23 cellular contexts compared by ENCODE assay signal in genomic region chr17:76125922-76126321, GRCh38. TPM values are rescaled to one million over a fixed set of nuclear protein-coding genes. Genes with fewer than 3 reads are reported as not detected.
A peak's percentile ranks its signal among the peaks of the same experiment; 100 is the strongest.
DNase-seq lines count a peak whose midpoint lies in the region; ATAC-seq, FAIRE-seq and TF ChIP-seq lines count a peak whose summit lies in the region.
"Had no signal": no experiment of that assay in that cellular context is flagged by ENCODE, and none has a peak within 500 bp of the region (broad histone marks: within the 10 kb centered on the region; RNA-seq: fewer than 3 reads in every experiment).

No MANE protein-coding gene starts in this region.

- no peak for TF ChIP-seq EP300 in A549 (IDR thresholded peaks at IDR 0.05)

- DNase-seq in activated CD8-positive, alpha-beta T cell treated with anti-CD3 and anti-CD28 coated beads, Interleukin-2, amount 10 ng/mL, durations not matched to agents 7 days and 5 days: no peak
- DNase-seq in activated CD8-positive, alpha-beta T cell treated with anti-CD3 and anti-CD28 coated beads for 36 hours: no peak
- no peak for DNase-seq in A549 (ENCODE audit: low read depth in 1 of 2, low spot score in 1 of 2)
- DNase-seq in HuH-7 (ENCODE audit: low spot score): peak; percentile 1
- DNase-seq in natural killer cell treated with Interleukin-12 subunit alpha and Interleukin-12 subunit beta and Interleukin-15 and Interleukin-18, amount 100 ng/mL, for 72 hours (ENCODE audit: low spot score): no peak
- DNase-seq in NCI-H2029 treated with DMSO at 0.1 percent for 48 hours (lab: John Stamatoyannopoulos, UW): no peak
- DNase-seq: COR-L47, GM23248, HFFc6, KG1, MG63, NCI-H1105 treated with DMSO at 0.1 percent for 48 hours, NCI-H146, NCI-H1930, NCI-H446, NCI-H524 treated with DMSO at 0.1 percent for 48 hours, NCI-H774, SK-N-SH had no signal

- no peaks in the 10 kb centered on the region for H3K27me3 Mint-ChIP-seq in activated CD8-positive, alpha-beta T cell treated with anti-CD3 and anti-CD28 coated beads, Interleukin-2, amount 10 ng/mL, durations not matched to agents 7 days and 5 days (ENCODE audit: low read depth)
- no peaks in the 10 kb centered on the region for H3K27me3 Mint-ChIP-seq in activated CD8-positive, alpha-beta T cell treated with anti-CD3 and anti-CD28 coated beads for 36 hours
- no peaks in the 10 kb centered on the region for H3K27me3 Mint-ChIP-seq in natural killer cell treated with Interleukin-12 subunit alpha and Interleukin-12 subunit beta and Interleukin-15 and Interleukin-18, amount 100 ng/mL, for 72 hours

- H3K36me3 Mint-ChIP-seq in activated CD8-positive, alpha-beta T cell treated with anti-CD3 and anti-CD28 coated beads, Interleukin-2, amount 10 ng/mL, durations not matched to agents 7 days and 5 days (ENCODE audit: low read depth): no peaks in the 10 kb centered on the region
- no peaks in the 10 kb centered on the region for H3K36me3 Mint-ChIP-seq in activated CD8-positive, alpha-beta T cell treated with anti-CD3 and anti-CD28 coated beads for 36 hours (ENCODE audit: low read depth)
- H3K36me3 Mint-ChIP-seq in natural killer cell treated with Interleukin-12 subunit alpha and Interleukin-12 subunit beta and Interleukin-15 and Interleukin-18, amount 100 ng/mL, for 72 hours: no peaks in the 10 kb centered on the region

- no peak overlapping the region for H3K27ac ChIP-seq in A549
- H3K27ac ChIP-seq: 22Rv1, GM23248 had no signal

- intact Hi-C loops in activated CD8-positive, alpha-beta T cell treated with anti-CD3 and anti-CD28 coated beads for 36 hours (cut with micrococcal nuclease): no loop called here

- CTCF ChIA-PET in activated CD8-positive, alpha-beta T cell treated with anti-CD3 and anti-CD28 coated beads, Interleukin-2, amount 10 ng/mL, durations not matched to agents 7 days and 5 days (lab: Charles Lee): interaction anchor here (0.6 to 11.2 kb wide), 22 partner anchors 9 to 1040 kb away, joined by 3 to 222 read pairs (median 8); partner anchors contain the start of genes FOXJ1 and UBALD2
- CTCF ChIA-PET in activated CD8-positive, alpha-beta T cell treated with anti-CD3 and anti-CD28 coated beads for 36 hours (lab: Charles Lee): interaction anchor here (1.2 to 13.9 kb wide), 11 partner anchors 11 to 272 kb away, joined by 3 to 236 read pairs (median 7); no protein-coding TSS in a partner anchor
- CTCF ChIA-PET in A549 (lab: Yijun Ruan, JAX): interaction anchor here (0.6 to 38.7 kb wide), 14 partner anchors 8 to 280 kb away, joined by 3 to 755 read pairs (median 8); partner anchors contain the start of genes EXOC7 and FOXJ1

- H3K27ac Mint-ChIP-seq in activated CD8-positive, alpha-beta T cell treated with anti-CD3 and anti-CD28 coated beads, Interleukin-2, amount 10 ng/mL, durations not matched to agents 7 days and 5 days: peak overlapping the region; percentile 88
- no peak overlapping the region for H3K27ac Mint-ChIP-seq in activated CD8-positive, alpha-beta T cell treated with anti-CD3 and anti-CD28 coated beads for 36 hours
- peak overlapping the region in 1 of 2 donors; percentile 50 for H3K27ac Mint-ChIP-seq in natural killer cell treated with Interleukin-12 subunit alpha and Interleukin-12 subunit beta and Interleukin-15 and Interleukin-18, amount 100 ng/mL, for 72 hours
- H3K27ac Mint-ChIP-seq: H9, HFFc6 had no signal

- 76% methylated on average over 1 of the region's 1 CpG for WGBS in A549 (ENCODE audit: missing lambda C conversion rate)

- TF ChIP-seq RAD21 in A549 (conservative IDR thresholded peaks at IDR 0.05 in 1 of 2, IDR thresholded peaks at IDR 0.05 in 1 of 2): no peak

- peaks cover 46% of the 10 kb centered on the region for H3K4me1 Mint-ChIP-seq in activated CD8-positive, alpha-beta T cell treated with anti-CD3 and anti-CD28 coated beads, Interleukin-2, amount 10 ng/mL, durations not matched to agents 7 days and 5 days (ENCODE audit: low read depth)
- peaks cover 24% of the 10 kb centered on the region for H3K4me1 Mint-ChIP-seq in activated CD8-positive, alpha-beta T cell treated with anti-CD3 and anti-CD28 coated beads for 36 hours (ENCODE audit: low read depth)
- peaks cover 6 to 14% of the 10 kb centered on the region in 2 donors for H3K4me1 Mint-ChIP-seq in natural killer cell treated with Interleukin-12 subunit alpha and Interleukin-12 subunit beta and Interleukin-15 and Interleukin-18, amount 100 ng/mL, for 72 hours (ENCODE audit: low read depth in 2 of 2)

- H3K4me3 Mint-ChIP-seq in activated CD8-positive, alpha-beta T cell treated with anti-CD3 and anti-CD28 coated beads, Interleukin-2, amount 10 ng/mL, durations not matched to agents 7 days and 5 days: no peak overlapping the region
- no peak overlapping the region for H3K4me3 Mint-ChIP-seq in activated CD8-positive, alpha-beta T cell treated with anti-CD3 and anti-CD28 coated beads for 36 hours
- no peak overlapping the region for H3K4me3 Mint-ChIP-seq in natural killer cell treated with Interleukin-12 subunit alpha and Interleukin-12 subunit beta and Interleukin-15 and Interleukin-18, amount 100 ng/mL, for 72 hours
- H3K4me3 Mint-ChIP-seq: H9, HFFc6 had no signal

- H3K9me3 ChIP-seq in A549: no peaks in the 10 kb centered on the region
- H3K9me3 ChIP-seq: MG63, SK-N-SH had no signal

- peaks cover 8% of the 10 kb centered on the region for H3K4me1 ChIP-seq in A549

- ATAC-seq in activated CD8-positive, alpha-beta T cell treated with anti-CD3 and anti-CD28 coated beads, Interleukin-2, amount 10 ng/mL, durations not matched to agents 7 days and 5 days: no peak
- ATAC-seq in activated CD8-positive, alpha-beta T cell treated with anti-CD3 and anti-CD28 coated beads for 36 hours: no peak
- ATAC-seq in A549: no peak
- no peak for ATAC-seq in natural killer cell treated with Interleukin-12 subunit alpha and Interleukin-12 subunit beta and Interleukin-15 and Interleukin-18, amount 100 ng/mL, for 72 hours

- TF ChIP-seq POLR2A in A549 (IDR thresholded peaks at IDR 0.05; ENCODE audit: low read length): no peak

- no peak for TF ChIP-seq CTCF in activated CD8-positive, alpha-beta T cell treated with anti-CD3 and anti-CD28 coated beads for 36 hours (IDR thresholded peaks at IDR 0.05)
- no peak for TF ChIP-seq CTCF in A549 (IDR thresholded peaks at IDR 0.05)

- POLR2A ChIA-PET in activated CD8-positive, alpha-beta T cell treated with anti-CD3 and anti-CD28 coated beads, Interleukin-2, amount 10 ng/mL, durations not matched to agents 7 days and 5 days (lab: Charles Lee): interaction anchor here (0.5 to 12.0 kb wide), 9 partner anchors 18 to 408 kb away, joined by 3 to 163 read pairs (median 8); partner anchors contain the start of genes EXOC7 and UBALD2
- POLR2A ChIA-PET in activated CD8-positive, alpha-beta T cell treated with anti-CD3 and anti-CD28 coated beads for 36 hours (lab: Charles Lee): interaction anchor here (0.8 to 2.9 kb wide), 8 partner anchors 29 to 155 kb away, joined by 3 to 13 read pairs (median 4); no protein-coding TSS in a partner anchor
- POLR2A ChIA-PET in A549 (lab: Yijun Ruan, JAX): no interaction called here

- no peak overlapping the region for H3K4me3 ChIP-seq in A549
- H3K4me3 ChIP-seq: GM23248, MG63 had no signal

- no peak overlapping the region for H3K4me2 ChIP-seq in A549
- H3K4me2 ChIP-seq: SK-N-SH had no signal

- H3K9me3 Mint-ChIP-seq in activated CD8-positive, alpha-beta T cell treated with anti-CD3 and anti-CD28 coated beads, Interleukin-2, amount 10 ng/mL, durations not matched to agents 7 days and 5 days (ENCODE audit: insufficient read depth): no peaks in the 10 kb centered on the region
- no peaks in the 10 kb centered on the region for H3K9me3 Mint-ChIP-seq in activated CD8-positive, alpha-beta T cell treated with anti-CD3 and anti-CD28 coated beads for 36 hours
- H3K9me3 Mint-ChIP-seq in natural killer cell treated with Interleukin-12 subunit alpha and Interleukin-12 subunit beta and Interleukin-15 and Interleukin-18, amount 100 ng/mL, for 72 hours: no peaks in the 10 kb centered on the region
- H3K9me3 Mint-ChIP-seq: H9, HFFc6 had no signal

- peak; percentile 80 for FAIRE-seq in A549 (lab: Jason Lieb, UNC)
- FAIRE-seq: G401.6 had no signal

RNA-seq across cellular contexts. Expression of gene FOXJ1, which starts 15.1 kb away (rescaled TPM):
- total RNA-seq in activated CD8-positive, alpha-beta T cell treated with anti-CD3 and anti-CD28 coated beads, Interleukin-2, amount 10 ng/mL, durations not matched to agents 7 days and 5 days: 1 to 10 TPM; 8.7 to 9.1 TPM
- 10 to 100 TPM; 11.1 to 11.6 TPM for total RNA-seq in activated CD8-positive, alpha-beta T cell treated with anti-CD3 and anti-CD28 coated beads for 36 hours
- polyA plus RNA-seq in A549 (2011; rRNA removed) (0.09 TPM in 2 replicates), A549 (2017; fragmentation: RNase III; extraction: RNeasy Plus Mini Kit Qiagen cat#74134 plus additional on column Dnase treatment) (0.21 to 0.50 TPM (median 0.40 TPM) in 3 replicates)
- polyA plus RNA-seq in A549 (2012; cell fraction: cytosol; rRNA removed): 0.59 and 0.71 TPM in 2 replicates
- 1.3 and 2.8 TPM in 2 replicates for polyA plus RNA-seq in A549 (2012; cell fraction: nucleus; rRNA removed)
- polyA minus RNA-seq in A549 (2011; rRNA and poly(A)+ RNA removed): 0.10 TPM in 1 of 2 replicates, not detected in the other
- total RNA-seq in natural killer cell treated with Interleukin-12 subunit alpha and Interleukin-12 subunit beta and Interleukin-15 and Interleukin-18, amount 100 ng/mL, for 72 hours: under 1 TPM; 0.48 to 0.95 TPM
- total RNA-seq: GM23248, HFFc6, HT1080 had no signal
- polyA plus RNA-seq: BJ, GM23248, SK-N-SH had no signal

RNA-seq across cellular contexts. Expression of gene EXOC7, which starts 22.3 kb away (rescaled TPM):
- 100 to 1,000 TPM; 126 to 129 TPM for total RNA-seq in activated CD8-positive, alpha-beta T cell treated with anti-CD3 and anti-CD28 coated beads, Interleukin-2, amount 10 ng/mL, durations not matched to agents 7 days and 5 days
- total RNA-seq in activated CD8-positive, alpha-beta T cell treated with anti-CD3 and anti-CD28 coated beads for 36 hours: 10 to 100 TPM; 53.5 to 64.9 TPM
- 64.5 and 76.4 TPM in 2 replicates for polyA plus RNA-seq in A549 (2011; rRNA removed)
- polyA plus RNA-seq in A549 (2012; cell fraction: cytosol; rRNA removed): 50.7 and 57.0 TPM in 2 replicates
- 127 and 139 TPM in 2 replicates for polyA plus RNA-seq in A549 (2012; cell fraction: nucleus; rRNA removed)
- polyA plus RNA-seq in A549 (2017; fragmentation: RNase III; extraction: RNeasy Plus Mini Kit Qiagen cat#74134 plus additional on column Dnase treatment): 63.0 to 72.3 TPM (median 71.0 TPM) in 3 replicates
- polyA minus RNA-seq in A549 (2011; rRNA and poly(A)+ RNA removed): 135 and 140 TPM in 2 replicates
- total RNA-seq in natural killer cell treated with Interleukin-12 subunit alpha and Interleukin-12 subunit beta and Interleukin-15 and Interleukin-18, amount 100 ng/mL, for 72 hours: 100 to 1,000 TPM; 134 to 163 TPM

RNA-seq across cellular contexts. Expression of gene ZACN, which starts 46.9 kb away (rescaled TPM):
- under 1 TPM; 0.18 to 0.34 TPM for total RNA-seq in activated CD8-positive, alpha-beta T cell treated with anti-CD3 and anti-CD28 coated beads, Interleukin-2, amount 10 ng/mL, durations not matched to agents 7 days and 5 days
- 1 to 10 TPM; 2.3 to 3.0 TPM for total RNA-seq in activated CD8-positive, alpha-beta T cell treated with anti-CD3 and anti-CD28 coated beads for 36 hours
- polyA plus RNA-seq in A549 (2011; rRNA removed): 0.12 TPM in 1 of 2 replicates, not detected in the other
- polyA plus RNA-seq in A549 (2012; cell fraction: cytosol; rRNA removed): 0.03 and 0.04 TPM in 2 replicates
- polyA plus RNA-seq in A549 (2012; cell fraction: nucleus; rRNA removed): 0.24 and 0.30 TPM in 2 replicates
- polyA plus RNA-seq in A549 (2017; fragmentation: RNase III; extraction: RNeasy Plus Mini Kit Qiagen cat#74134 plus additional on column Dnase treatment): 0.20 to 0.30 TPM (median 0.21 TPM) in 3 replicates
- not detected in 2 replicates for polyA minus RNA-seq in A549 (2011; rRNA and poly(A)+ RNA removed)
- 1 to 10 TPM in 1 of 2 donors, under 1 TPM in 1; 0.52 to 1.4 TPM for total RNA-seq in natural killer cell treated with Interleukin-12 subunit alpha and Interleukin-12 subunit beta and Interleukin-15 and Interleukin-18, amount 100 ng/mL, for 72 hours
- total RNA-seq: GM23248 had no signal
- polyA plus RNA-seq: SK-N-SH had no signal

RNA-seq across cellular contexts. Expression of gene GALR2, which starts 51.3 kb away (rescaled TPM):
- under 1 TPM in 1 of 2 experiments, not detected in 1; 0.18 TPM for total RNA-seq in activated CD8-positive, alpha-beta T cell treated with anti-CD3 and anti-CD28 coated beads, Interleukin-2, amount 10 ng/mL, durations not matched to agents 7 days and 5 days
- total RNA-seq in activated CD8-positive, alpha-beta T cell treated with anti-CD3 and anti-CD28 coated beads for 36 hours: 1 to 10 TPM; 1.6 to 2.1 TPM
- polyA plus RNA-seq in A549 (2011; rRNA removed): 0.32 and 0.38 TPM in 2 replicates
- polyA plus RNA-seq in A549 (2012; cell fraction: cytosol; rRNA removed): 1.4 and 2.4 TPM in 2 replicates
- 1.7 and 3.3 TPM in 2 replicates for polyA plus RNA-seq in A549 (2012; cell fraction: nucleus; rRNA removed)
- 0.44 to 0.60 TPM (median 0.59 TPM) in 3 replicates for polyA plus RNA-seq in A549 (2017; fragmentation: RNase III; extraction: RNeasy Plus Mini Kit Qiagen cat#74134 plus additional on column Dnase treatment)
- 0.29 and 0.92 TPM in 2 replicates for polyA minus RNA-seq in A549 (2011; rRNA and poly(A)+ RNA removed)
- under 1 TPM; 0.21 to 0.75 TPM for total RNA-seq in natural killer cell treated with Interleukin-12 subunit alpha and Interleukin-12 subunit beta and Interleukin-15 and Interleukin-18, amount 100 ng/mL, for 72 hours
- total RNA-seq: GM23248 had no signal
- polyA plus RNA-seq: BJ had no signal

RNA-seq across cellular contexts. Expression of gene SRP68, which starts 53.6 kb away (rescaled TPM):
- total RNA-seq in activated CD8-positive, alpha-beta T cell treated with anti-CD3 and anti-CD28 coated beads, Interleukin-2, amount 10 ng/mL, durations not matched to agents 7 days and 5 days: 10 to 100 TPM; 85.1 to 86.0 TPM
- 100 to 1,000 TPM; 132 to 135 TPM for total RNA-seq in activated CD8-positive, alpha-beta T cell treated with anti-CD3 and anti-CD28 coated beads for 36 hours
- polyA plus RNA-seq in A549 (2011; rRNA removed) (123 and 139 TPM in 2 replicates), A549 (2017; fragmentation: RNase III; extraction: RNeasy Plus Mini Kit Qiagen cat#74134 plus additional on column Dnase treatment) (113 to 123 TPM (median 121 TPM) in 3 replicates)
- 65.6 and 74.0 TPM in 2 replicates for polyA plus RNA-seq in A549 (2012; cell fraction: cytosol; rRNA removed)
- 52.8 and 87.8 TPM in 2 replicates for polyA plus RNA-seq in A549 (2012; cell fraction: nucleus; rRNA removed)
- 72.3 and 73.5 TPM in 2 replicates for polyA minus RNA-seq in A549 (2011; rRNA and poly(A)+ RNA removed)
- 10 to 100 TPM; 96.2 to 98.4 TPM for total RNA-seq in natural killer cell treated with Interleukin-12 subunit alpha and Interleukin-12 subunit beta and Interleukin-15 and Interleukin-18, amount 100 ng/mL, for 72 hours

Comparison
In these comparisons a context has a peak if more than half of its experiments do, and no peak if none do; other contexts are left out.
1. RNA of gene FOXJ1, which starts 15.1 kb away (total RNA-seq): 11.1 to 11.6 TPM in activated CD8-positive, alpha-beta T cell treated with anti-CD3 and anti-CD28 coated beads for 36 hours and 8.7 to 9.1 TPM in activated CD8-positive, alpha-beta T cell treated with anti-CD3 and anti-CD28 coated beads, Interleukin-2, amount 10 ng/mL, durations not matched to agents 7 days and 5 days; 0.48 to 0.95 TPM in natural killer cell treated with Interleukin-12 subunit alpha and Interleukin-12 subunit beta and Interleukin-15 and Interleukin-18, amount 100 ng/mL, for 72 hours; every median in the first group is over 4 times any median in the second.